ENCODE assay signal across 11 cellular contexts in genomic region chr2:169258045-169258601, GRCh38.
"Had no signal": no experiment of that assay in that cellular context is flagged by ENCODE, and none has a peak within 500 bp of the region (broad histone marks: within the 10 kb centered on the region; RNA-seq: fewer than 3 reads in every experiment).

No MANE protein-coding gene starts in this region.

- H3K4me1 ChIP-seq: esophagus muscularis mucosa had no signal

- H3K9me3 ChIP-seq: esophagus muscularis mucosa had no signal

- ATAC-seq: left ventricle myocardium superior had no signal

- H3K27me3 ChIP-seq: dorsolateral prefrontal cortex, esophagus muscularis mucosa had no signal

- H3K36me3 ChIP-seq: esophagus muscularis mucosa had no signal

- H3K27ac ChIP-seq: dorsolateral prefrontal cortex, esophagus muscularis mucosa had no signal

- H3K4me3 ChIP-seq: dorsolateral prefrontal cortex, esophagus muscularis mucosa had no signal

- DNase-seq: activated B cell treated with CpG ODN at 0.5 μM for 24 hours; activated T-cell treated with anti-CD3 and anti-CD28 coated beads, Interleukin-2, amount 50 U/mL, for 1 hour; amniotic stem cell; dorsolateral prefrontal cortex; foreskin fibroblast; head of caudate nucleus; islet precursor cell; left ventricle myocardium superior; stimulated activated CD4-positive, alpha-beta T cell treated with anti-CD3 and anti-CD28 coated beads, Interleukin-12 subunit alpha, Interleukin-12 subunit beta, amount 100 ng/mL, for 4 hours; stimulated activated naive CD4-positive, alpha-beta T cell had no signal
